9 cellular contexts compared by ENCODE assay signal in the genomic region with DNA sequence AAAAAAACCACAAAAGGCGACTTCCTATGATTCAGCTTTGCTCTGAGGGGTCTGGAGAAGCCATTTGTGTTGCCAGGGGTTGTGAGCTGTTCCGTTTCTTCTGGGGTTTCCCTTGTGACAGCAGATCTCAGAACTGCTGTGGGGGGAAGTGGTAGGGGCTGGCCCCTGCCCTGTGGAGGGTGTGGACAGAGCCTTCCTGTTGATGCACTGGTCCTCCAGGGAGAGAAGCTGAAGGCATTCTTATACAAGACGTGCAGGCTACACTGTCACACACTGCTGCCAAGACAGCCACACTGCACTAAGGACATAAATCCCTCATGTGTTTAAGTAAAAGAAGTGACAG. TPM values are rescaled to one million over a fixed set of nuclear protein-coding genes. Genes with fewer than 3 reads are reported as not detected.
A peak's percentile ranks its signal among the peaks of the same experiment; 100 is the strongest.
DNase-seq lines count a peak whose midpoint lies in the region; ATAC-seq and TF ChIP-seq lines count a peak whose summit lies in the region.
"Had no signal": no experiment of that assay in that cellular context is flagged by ENCODE, and none has a peak within 500 bp of the region (broad histone marks: within the 10 kb centered on the region; RNA-seq: fewer than 3 reads in every experiment).

No MANE protein-coding gene starts in this region.

- no peak overlapping the region for H3K27ac Mint-ChIP-seq in chondrocyte (ENCODE audit: unreplicated experiment)

- H3K4me3 ChIP-seq in upper lobe of left lung (no peak overlapping the region), BE2C (ENCODE audit: low read depth, low read length) (no peak overlapping the region)
- H3K4me3 ChIP-seq: thoracic aorta had no signal

- peak; percentile 78 for DNase-seq in NK-92 treated with Interleukin-12 subunit alpha and Interleukin-12 subunit beta, amount 100 ng/mL, for 24 hours (lab: John Stamatoyannopoulos, UW)
- no peak for DNase-seq in NK-92 (lab: John Stamatoyannopoulos, UW; ENCODE audit: unreplicated experiment)
- DNase-seq in UCSD-AML1 (lab: John Stamatoyannopoulos, UW; ENCODE audit: unreplicated experiment), result peak; percentile 82
- DNase-seq in islet precursor cell, result peak; percentile 67
- peak in 1 of 2 donors; percentile 71 for DNase-seq in upper lobe of left lung
- DNase-seq in chondrocyte (ENCODE audit: low spot score), result no peak
- DNase-seq in BE2C, result no peak

- peaks cover 5% of the 10 kb centered on the region for H3K27me3 Mint-ChIP-seq in chondrocyte (ENCODE audit: low read depth)

- H3K27ac ChIP-seq in upper lobe of left lung, result peak overlapping the region in 3 of 4 donors; percentile 28 to 55 (median 48)

- WGBS in upper lobe of left lung, 2 donors, result 37 to 43% methylated on average over 3 of the region's 3 CpGs

- H3K27me3 ChIP-seq in upper lobe of left lung (no peaks in the 10 kb centered on the region), BE2C (no peaks in the 10 kb centered on the region)

- ATAC-seq in HG03064 (IDR thresholded peaks at IDR 0.05; ENCODE audit: low read depth, unreplicated experiment) (peak; percentile 89), upper lobe of left lung (ENCODE audit: low FRiP score in 2 of 2) (peak; percentile 17 to 70)

- no peaks in the 10 kb centered on the region for H3K36me3 Mint-ChIP-seq in chondrocyte (ENCODE audit: low read depth)

- H3K36me3 ChIP-seq in upper lobe of left lung (no peaks in the 10 kb centered on the region), BE2C (peaks cover 100% of the 10 kb centered on the region)
- H3K36me3 ChIP-seq: thoracic aorta had no signal

- no peaks in the 10 kb centered on the region for H3K9me3 Mint-ChIP-seq in chondrocyte (ENCODE audit: low read depth)

- H3K9me3 ChIP-seq in upper lobe of left lung (no peaks in the 10 kb centered on the region), BE2C (no peaks in the 10 kb centered on the region)
- H3K9me3 ChIP-seq: thoracic aorta had no signal

- H3K4me3 Mint-ChIP-seq in chondrocyte (ENCODE audit: unreplicated experiment), result no peak overlapping the region

- TF ChIP-seq CTCF in upper lobe of left lung (IDR thresholded peaks at IDR 0.05) (no peak), chondrocyte (IDR thresholded peaks at IDR 0.05) (no peak), BE2C (IDR thresholded peaks at IDR 0.05; ENCODE audit: low read depth, low read length) (no peak)

- H3K4me1 ChIP-seq in upper lobe of left lung (peaks cover 0 to 17% (median 8%) of the 10 kb centered on the region in 4 donors), BE2C (no peaks in the 10 kb centered on the region; the same call in 1 of the 2 replicates)

- no peak for TF ChIP-seq EP300 in upper lobe of left lung (IDR thresholded peaks at IDR 0.05)

- H3K4me1 Mint-ChIP-seq in chondrocyte (ENCODE audit: low read depth), result peaks cover 13% of the 10 kb centered on the region

- TF ChIP-seq POLR2A in upper lobe of left lung (IDR thresholded peaks at IDR 0.05), result peak in 1 of 4 donors; percentile 41

RNA-seq across cellular contexts. Expression of a gene that starts 17.3 kb away (rescaled TPM):
- total RNA-seq in upper lobe of left lung (10 to 100 TPM; 30.5 to 47.1 (median 35.1) TPM), chondrocyte (29.8 to 38.7 TPM (median 38.2 TPM) in 3 replicates)
- 19.2 TPM for polyA plus RNA-seq in BE2C (2012; ENCODE audit: insufficient read depth, insufficient read length, low read depth)

RNA-seq across cellular contexts. Expression of a gene that starts 44.0 kb away (rescaled TPM):
- total RNA-seq in upper lobe of left lung, result under 1 TPM in 5 of 6 donors, not detected in 1; 0.11 to 0.98 (median 0.30) TPM
- 0.12 to 0.18 TPM in 2 of 3 replicates, not detected in the other for total RNA-seq in chondrocyte
- 310 TPM for polyA plus RNA-seq in BE2C (2012; ENCODE audit: insufficient read depth, insufficient read length, low read depth)

Comparison
In these comparisons a context has a peak if more than half of its experiments do, and no peak if none do; other contexts are left out.
1. DNase-seq: peak in NK-92 treated with Interleukin-12 subunit alpha and Interleukin-12 subunit beta, amount 100 ng/mL, for 24 hours (single experiment), UCSD-AML1 (single experiment) and islet precursor cell (single experiment); none in NK-92 (single experiment), chondrocyte (single experiment) and BE2C (single experiment).